17 cellular contexts compared by ENCODE assay signal in genomic region chr2:127065932-127066318, GRCh38. TPM values are rescaled to one million over a fixed set of nuclear protein-coding genes. Genes with fewer than 3 reads are reported as not detected.
DNase-seq lines count a peak whose midpoint lies in the region; ATAC-seq and TF ChIP-seq lines count a peak whose summit lies in the region.
"Had no signal": no experiment of that assay in that cellular context is flagged by ENCODE, and none has a peak within 500 bp of the region (broad histone marks: within the 10 kb centered on the region; RNA-seq: fewer than 3 reads in every experiment).

No MANE protein-coding gene starts in this region.

- H3K9me3 Mint-ChIP-seq in activated T-helper 17 cell treated with anti-CD3 and anti-CD28 coated beads, Interleukin-2, amount 50 U/mL, for 72 hours = no peaks in the 10 kb centered on the region

- no peak overlapping the region for H3K4me3 Mint-ChIP-seq in activated T-helper 17 cell treated with anti-CD3 and anti-CD28 coated beads, Interleukin-2, amount 50 U/mL, for 72 hours

- peak overlapping the region; percentile 85 for H3K27ac Mint-ChIP-seq in activated T-helper 17 cell treated with anti-CD3 and anti-CD28 coated beads, Interleukin-2, amount 50 U/mL, for 72 hours

- no peak overlapping the region for H3K4me3 ChIP-seq in lower lobe of right lung
- H3K4me3 ChIP-seq: HAP-1 had no signal

- intact Hi-C loops in lower lobe of right lung (cut with DNase I) = no loop called here

- in situ Hi-C loops in G401 (cut with HindIII; ENCODE audit: low sequenced_read_pairs) = no loop called here

- no peak for ATAC-seq in activated T-helper 17 cell treated with anti-CD3 and anti-CD28 coated beads, Interleukin-2, amount 50 U/mL, for 72 hours (replicated peaks)
- no peak for ATAC-seq in lower lobe of right lung
- no peak for ATAC-seq in HG02970 (IDR thresholded peaks at IDR 0.05; ENCODE audit: low FRiP score, unreplicated experiment)
- ATAC-seq in GM19328 (IDR thresholded peaks at IDR 0.05; ENCODE audit: unreplicated experiment) = no peak

- peaks cover 43% of the 10 kb centered on the region for H3K4me1 ChIP-seq in lower lobe of right lung

- no peaks in the 10 kb centered on the region for H3K9me3 ChIP-seq in lower lobe of right lung
- H3K9me3 ChIP-seq: HAP-1 had no signal

- H3K27me3 ChIP-seq in lower lobe of right lung (ENCODE audit: low read depth) = no peaks in the 10 kb centered on the region

- H3K36me3 ChIP-seq in lower lobe of right lung = peaks cover 12% of the 10 kb centered on the region
- H3K36me3 ChIP-seq: HAP-1 had no signal

- DNase-seq in DMS 273 (lab: John Stamatoyannopoulos, UW; ENCODE audit: unreplicated experiment) (peak; percentile 29), DMS 273 treated with DMSO at 0.1 percent for 48 hours (lab: John Stamatoyannopoulos, UW) (no peak), lower lobe of right lung (no peak), G401 (ENCODE audit: low spot score) (no peak)
- DNase-seq: activated CD4-positive, alpha-beta T cell treated with anti-CD3 and anti-CD28 coated beads, Interleukin-2, amount 50 U/mL, for 48 hours; activated gamma-delta T cell; Kasumi-1; NCI-H2029; NCI-H774; Right ventricle myocardium superior; stimulated activated CD4-positive, alpha-beta T cell treated with anti-CD3 and anti-CD28 coated beads, Interleukin-1b, Interleukin-23, amount 100 ng/mL, for 48 hours had no signal

- H3K27ac ChIP-seq in lower lobe of right lung (peak overlapping the region; percentile 49), temporal lobe (ENCODE audit: low read depth, low read length) (peak overlapping the region; percentile 99)
- H3K27ac ChIP-seq: 22Rv1 had no signal

- no peak for TF ChIP-seq CTCF in lower lobe of right lung (IDR thresholded peaks at IDR 0.05)

- H3K36me3 Mint-ChIP-seq in activated T-helper 17 cell treated with anti-CD3 and anti-CD28 coated beads, Interleukin-2, amount 50 U/mL, for 72 hours (ENCODE audit: low read depth) = peaks cover 69% of the 10 kb centered on the region

- H3K4me1 Mint-ChIP-seq in activated T-helper 17 cell treated with anti-CD3 and anti-CD28 coated beads, Interleukin-2, amount 50 U/mL, for 72 hours = peaks cover 10% of the 10 kb centered on the region

- no peaks in the 10 kb centered on the region for H3K27me3 Mint-ChIP-seq in activated T-helper 17 cell treated with anti-CD3 and anti-CD28 coated beads, Interleukin-2, amount 50 U/mL, for 72 hours

RNA-seq across cellular contexts. Expression of gene BIN1, which starts 41.0 kb away (rescaled TPM):
- 100 to 1,000 TPM in 1 of 2 donors, 10 to 100 TPM in 1; 84.0 to 110 TPM for total RNA-seq in activated T-helper 17 cell treated with anti-CD3 and anti-CD28 coated beads, Interleukin-2, amount 50 U/mL, for 72 hours
- 33.9 TPM for total RNA-seq in lower lobe of right lung
- 42.8 TPM for total RNA-seq in temporal lobe
- 11.1 and 14.2 TPM in 2 replicates for total RNA-seq in G401 (2014; rRNA removed; shearing (Covaris generic))
